ENCODE assay signal across 9 cellular contexts in genomic region chr12:19223018-19223417, GRCh38.
DNase-seq lines count a peak whose midpoint lies in the region; ATAC-seq and TF ChIP-seq lines count a peak whose summit lies in the region.
"Had no signal": no experiment of that assay in that cellular context is flagged by ENCODE, and none has a peak within 500 bp of the region (broad histone marks: within the 10 kb centered on the region; RNA-seq: fewer than 3 reads in every experiment).

No MANE protein-coding gene starts in this region.

- H3K79me2 ChIP-seq in DND-41 (ENCODE audit: insufficient read depth, low read length): no peaks in the 10 kb centered on the region

- no peak overlapping the region for H3K4me2 ChIP-seq in DND-41 (ENCODE audit: insufficient read depth, low read length)
- no peak overlapping the region for H3K4me2 ChIP-seq in mesenchymal stem cell (ENCODE audit: low read length, poor library complexity, severe bottlenecking)

- H4K8ac ChIP-seq in mesenchymal stem cell (ENCODE audit: low read length): no peak overlapping the region

- H3K27ac ChIP-seq in DND-41 (ENCODE audit: low read length): no peak overlapping the region
- peak overlapping the region; percentile 16 to 48 for H3K27ac ChIP-seq in ascending aorta
- H3K27ac ChIP-seq in mesenchymal stem cell (ENCODE audit: low read length, poor library complexity, severe bottlenecking): peak overlapping the region; percentile 97
- H3K27ac ChIP-seq: gastrocnemius medialis had no signal

- H3K27me3 ChIP-seq in DND-41 (ENCODE audit: insufficient read depth, low read length, poor library complexity) (no peaks in the 10 kb centered on the region), ascending aorta (no peaks in the 10 kb centered on the region), mesenchymal stem cell (ENCODE audit: control insufficient read depth in 1 of 2, insufficient read depth in 1 of 2, low read length in 2 of 2) (no peaks in the 10 kb centered on the region)
- H3K27me3 ChIP-seq: gastrocnemius medialis had no signal

- WGBS in mesenchymal stem cell: 94% methylated on average over 2 of the region's 3 CpGs

- H3K23ac ChIP-seq in mesenchymal stem cell (ENCODE audit: low read length in 2 of 2): no peak overlapping the region

- H4K91ac ChIP-seq in mesenchymal stem cell (ENCODE audit: low read length): no peak overlapping the region

- no peak overlapping the region for H3K4me3 ChIP-seq in DND-41 (ENCODE audit: low read depth in 1 of 2, low read length in 2 of 2)
- H3K4me3 ChIP-seq in ascending aorta: no peak overlapping the region
- no peak overlapping the region for H3K4me3 ChIP-seq in mesenchymal stem cell (ENCODE audit: insufficient read depth in 1 of 2, low read depth in 1 of 2, low read length in 2 of 2)
- H3K4me3 ChIP-seq: gastrocnemius medialis had no signal

- DNase-seq in DND-41 (no peak), NCI-H1105 (lab: John Stamatoyannopoulos, UW) (peak; percentile 61), ascending aorta (ENCODE audit: low spot score in 2 of 2) (no peak), mesenchymal stem cell (no peak), head of caudate nucleus (no peak), OCI-M2 (lab: John Stamatoyannopoulos, UW; ENCODE audit: unreplicated experiment) (no peak)
- DNase-seq: gastrocnemius medialis had no signal

- H2BK15ac ChIP-seq in mesenchymal stem cell (ENCODE audit: low read depth, poor library complexity, severe bottlenecking): no peak overlapping the region

- no peaks in the 10 kb centered on the region for H4K20me1 ChIP-seq in DND-41 (ENCODE audit: insufficient read depth, low read length)

- H3K4me1 ChIP-seq in DND-41 (ENCODE audit: insufficient read depth, low read length) (no peaks in the 10 kb centered on the region), ascending aorta (peaks cover 0 to 8% of the 10 kb centered on the region in 2 donors), mesenchymal stem cell (ENCODE audit: control insufficient read depth, insufficient read depth, low read depth, low read length) (peaks cover 2% of the 10 kb centered on the region)
- H3K4me1 ChIP-seq: gastrocnemius medialis had no signal

- no peak overlapping the region for H2BK120ac ChIP-seq in mesenchymal stem cell (ENCODE audit: low read depth, low read length)

- TF ChIP-seq CTCF in DND-41 (IDR thresholded peaks at IDR 0.05; ENCODE audit: borderline replicate concordance, extremely low read depth, low read length, poor library complexity, severe bottlenecking) (peak; percentile 33), ascending aorta (IDR thresholded peaks at IDR 0.05) (peak in 1 of 3 experiments; percentile 9)

- ATAC-seq in DND-41 (ENCODE audit: insufficient read depth, low read depth): 0 out of 3 replicates have a peak, but pooled peaks have one; percentile 40
- ATAC-seq in HG03457 (IDR thresholded peaks at IDR 0.05; ENCODE audit: unreplicated experiment): no peak
- no peak for ATAC-seq in HG03432 (IDR thresholded peaks at IDR 0.05; ENCODE audit: unreplicated experiment)
- ATAC-seq: gastrocnemius medialis had no signal

- peak overlapping the region; percentile 90 for H2BK5ac ChIP-seq in mesenchymal stem cell (ENCODE audit: low read depth, low read length, poor library complexity, severe bottlenecking)

- H2AFZ ChIP-seq in DND-41 (ENCODE audit: low read depth, low read length) (no peak overlapping the region), mesenchymal stem cell (ENCODE audit: low read depth, low read length) (no peak overlapping the region)

- intact Hi-C loops in ascending aorta (cut with DNase I): no loop called here
- intact Hi-C loops in head of caudate nucleus (cut with DNase I): no loop called here

- H3K14ac ChIP-seq in mesenchymal stem cell (ENCODE audit: low read length in 2 of 2): no peak overlapping the region

- peak overlapping the region in 1 of 2 experiments; percentile 52 for H3K18ac ChIP-seq in mesenchymal stem cell (ENCODE audit: low read depth in 1 of 2, low read length in 2 of 2)

- H3K9me3 ChIP-seq in DND-41 (ENCODE audit: insufficient read depth, low read length, severe bottlenecking) (no peaks in the 10 kb centered on the region), ascending aorta (no peaks in the 10 kb centered on the region), mesenchymal stem cell (ENCODE audit: control insufficient read depth, low read length) (no peaks in the 10 kb centered on the region)
- H3K9me3 ChIP-seq: gastrocnemius medialis had no signal

- peak overlapping the region; percentile 99 for H2AK5ac ChIP-seq in mesenchymal stem cell (ENCODE audit: low read length, severe bottlenecking)

- H3K79me1 ChIP-seq in mesenchymal stem cell (replicated peaks; ENCODE audit: low read length, poor library complexity, severe bottlenecking): peaks cover 7% of the 10 kb centered on the region

- H3K9ac ChIP-seq in DND-41 (ENCODE audit: low read depth, low read length) (no peak overlapping the region), mesenchymal stem cell (ENCODE audit: low read length) (peak overlapping the region; percentile 59)

- H3K36me3 ChIP-seq in DND-41 (ENCODE audit: insufficient read depth, low read length) (no peaks in the 10 kb centered on the region), ascending aorta (no peaks in the 10 kb centered on the region), mesenchymal stem cell (ENCODE audit: control insufficient read depth in 1 of 2, insufficient read depth in 2 of 2, low read depth in 1 of 2, low read length in 2 of 2) (no peaks in the 10 kb centered on the region)
- H3K36me3 ChIP-seq: gastrocnemius medialis had no signal

- H2BK12ac ChIP-seq in mesenchymal stem cell (ENCODE audit: low read length in 2 of 2): no peak overlapping the region

- no peak overlapping the region for H3K4ac ChIP-seq in mesenchymal stem cell (ENCODE audit: low read depth in 1 of 2, low read length in 2 of 2)
